1 cellular context compared by ENCODE assay signal in genomic region chr19:405138-405965, GRCh38.
TF ChIP-seq lines count a peak whose summit lies in the region.

No MANE protein-coding gene starts in this region.

TF ChIP-seq in HEK293, 187 proteins besides CTCF, POLR2A, EP300 and RAD21 (continued from another document and continues in another):
- TF ChIP-seq PRDM10 (tag by site-specific recombination; IDR thresholded peaks at IDR 0.05) = no peak
- TF ChIP-seq SP2 (tag by site-specific recombination; IDR thresholded peaks at IDR 0.05) = peak; percentile 23
- no peak for TF ChIP-seq ZNF776 (tag by site-specific recombination; IDR thresholded peaks at IDR 0.05; ENCODE audit: borderline replicate concordance)
- TF ChIP-seq ZNF624 (tag by site-specific recombination; IDR thresholded peaks at IDR 0.05) = no peak
- TF ChIP-seq EGR2 (tag by site-specific recombination; IDR thresholded peaks at IDR 0.05; ENCODE audit: low read depth) = peak; percentile 67
- TF ChIP-seq ZNF302 (tag by site-specific recombination; IDR thresholded peaks at IDR 0.05; ENCODE audit: low read depth) = no peak
- no peak for TF ChIP-seq ZNF664 (tag by site-specific recombination; IDR thresholded peaks at IDR 0.05)
- TF ChIP-seq ELK4 (IDR thresholded peaks at IDR 0.05; ENCODE audit: borderline replicate concordance, low read depth, low read length) = no peak
- peak; percentile 54 for TF ChIP-seq IKZF3 (tag by site-specific recombination; IDR thresholded peaks at IDR 0.05)
- peak; percentile 97 for TF ChIP-seq GLIS1 (tag by site-specific recombination; IDR thresholded peaks at IDR 0.05)
- TF ChIP-seq ZNF701 (tag by site-specific recombination; IDR thresholded peaks at IDR 0.05) = no peak
- no peak for TF ChIP-seq TCF7L2 (IDR thresholded peaks at IDR 0.05; ENCODE audit: borderline replicate concordance, low read depth, low read length)
- no peak for TF ChIP-seq ZNF707 (tag by site-specific recombination; IDR thresholded peaks at IDR 0.05)
- peak; percentile 65 for TF ChIP-seq KLF1 (tag by site-specific recombination; IDR thresholded peaks at IDR 0.05)
- no peak for TF ChIP-seq ZNF175 (tag by site-specific recombination; IDR thresholded peaks at IDR 0.05)
- TF ChIP-seq ZFP69B (tag by site-specific recombination; IDR thresholded peaks at IDR 0.05) = no peak
- no peak for TF ChIP-seq SALL2 (tag by site-specific recombination; IDR thresholded peaks at IDR 0.05; ENCODE audit: borderline replicate concordance)
- TF ChIP-seq ZIC2 (tag by site-specific recombination; IDR thresholded peaks at IDR 0.05) = peak; percentile 82
- TF ChIP-seq ZNF138 (tag by site-specific recombination; IDR thresholded peaks at IDR 0.05; ENCODE audit: borderline replicate concordance) = no peak
- TF ChIP-seq, protein P1, sequence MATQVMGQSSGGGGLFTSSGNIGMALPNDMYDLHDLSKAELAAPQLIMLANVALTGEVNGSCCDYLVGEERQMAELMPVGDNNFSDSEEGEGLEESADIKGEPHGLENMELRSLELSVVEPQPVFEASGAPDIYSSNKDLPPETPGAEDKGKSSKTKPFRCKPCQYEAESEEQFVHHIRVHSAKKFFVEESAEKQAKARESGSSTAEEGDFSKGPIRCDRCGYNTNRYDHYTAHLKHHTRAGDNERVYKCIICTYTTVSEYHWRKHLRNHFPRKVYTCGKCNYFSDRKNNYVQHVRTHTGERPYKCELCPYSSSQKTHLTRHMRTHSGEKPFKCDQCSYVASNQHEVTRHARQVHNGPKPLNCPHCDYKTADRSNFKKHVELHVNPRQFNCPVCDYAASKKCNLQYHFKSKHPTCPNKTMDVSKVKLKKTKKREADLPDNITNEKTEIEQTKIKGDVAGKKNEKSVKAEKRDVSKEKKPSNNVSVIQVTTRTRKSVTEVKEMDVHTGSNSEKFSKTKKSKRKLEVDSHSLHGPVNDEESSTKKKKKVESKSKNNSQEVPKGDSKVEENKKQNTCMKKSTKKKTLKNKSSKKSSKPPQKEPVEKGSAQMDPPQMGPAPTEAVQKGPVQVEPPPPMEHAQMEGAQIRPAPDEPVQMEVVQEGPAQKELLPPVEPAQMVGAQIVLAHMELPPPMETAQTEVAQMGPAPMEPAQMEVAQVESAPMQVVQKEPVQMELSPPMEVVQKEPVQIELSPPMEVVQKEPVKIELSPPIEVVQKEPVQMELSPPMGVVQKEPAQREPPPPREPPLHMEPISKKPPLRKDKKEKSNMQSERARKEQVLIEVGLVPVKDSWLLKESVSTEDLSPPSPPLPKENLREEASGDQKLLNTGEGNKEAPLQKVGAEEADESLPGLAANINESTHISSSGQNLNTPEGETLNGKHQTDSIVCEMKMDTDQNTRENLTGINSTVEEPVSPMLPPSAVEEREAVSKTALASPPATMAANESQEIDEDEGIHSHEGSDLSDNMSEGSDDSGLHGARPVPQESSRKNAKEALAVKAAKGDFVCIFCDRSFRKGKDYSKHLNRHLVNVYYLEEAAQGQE (tag by site-specific recombination; IDR thresholded peaks at IDR 0.05) = no peak
- TF ChIP-seq SCRT2 (tag by site-specific recombination; IDR thresholded peaks at IDR 0.05) = no peak
- TF ChIP-seq ZNF274 (IDR thresholded peaks at IDR 0.05; ENCODE audit: low read length) = no peak
- no peak for TF ChIP-seq ZNF274 (tag by site-specific recombination; IDR thresholded peaks at IDR 0.05; ENCODE audit: borderline replicate concordance)
- 0 out of 2 replicates have a peak, but pooled peaks have one; percentile 20 for TF ChIP-seq ZNF398 (tag by site-specific recombination; IDR thresholded peaks at IDR 0.05)
- TF ChIP-seq ZNF530 (tag by site-specific recombination; IDR thresholded peaks at IDR 0.05; ENCODE audit: low read depth) = no peak
- no peak for TF ChIP-seq ZNF391 (tag by site-specific recombination; IDR thresholded peaks at IDR 0.05; ENCODE audit: borderline replicate concordance, low read depth)
- TF ChIP-seq ZNF433 (tag by site-specific recombination; IDR thresholded peaks at IDR 0.05; ENCODE audit: low read depth) = no peak
- TF ChIP-seq ZFHX2 (tag by site-specific recombination; conservative IDR thresholded peaks at IDR 0.05) = peak; percentile 78
- TF ChIP-seq ZBTB8A (tag by site-specific recombination; IDR thresholded peaks at IDR 0.05) = peak; percentile 80
- TF ChIP-seq ZNF660 (tag by site-specific recombination; IDR thresholded peaks at IDR 0.05) = no peak
- no peak for TF ChIP-seq ZNF223 (tag by site-specific recombination; IDR thresholded peaks at IDR 0.05)
- no peak for TF ChIP-seq ZFP37 (tag by site-specific recombination; IDR thresholded peaks at IDR 0.05)
- no peak for TF ChIP-seq KLF9 (tag by site-specific recombination; IDR thresholded peaks at IDR 0.05; ENCODE audit: low read depth)
- no peak for TF ChIP-seq ZNF26 (tag by site-specific recombination; IDR thresholded peaks at IDR 0.05)
- TF ChIP-seq ZNF600 (tag by site-specific recombination; IDR thresholded peaks at IDR 0.05) = peak; percentile 59
- TF ChIP-seq ZNF23 (tag by site-specific recombination; IDR thresholded peaks at IDR 0.05; ENCODE audit: borderline replicate concordance) = no peak
- TF ChIP-seq INSM2 (tag by site-specific recombination; IDR thresholded peaks at IDR 0.05) = no peak
- TF ChIP-seq HOXD13 (CRISPR knock-in tag; IDR thresholded peaks at IDR 0.05; ENCODE audit: borderline replicate concordance) = no peak
- 0 out of 2 replicates have a peak, but pooled peaks have one; percentile 16 for TF ChIP-seq ZNF366 (tag by site-specific recombination; conservative IDR thresholded peaks at IDR 0.05)
- TF ChIP-seq OVOL3 (tag by site-specific recombination; IDR thresholded peaks at IDR 0.05) = no peak
- TF ChIP-seq, protein P2, sequence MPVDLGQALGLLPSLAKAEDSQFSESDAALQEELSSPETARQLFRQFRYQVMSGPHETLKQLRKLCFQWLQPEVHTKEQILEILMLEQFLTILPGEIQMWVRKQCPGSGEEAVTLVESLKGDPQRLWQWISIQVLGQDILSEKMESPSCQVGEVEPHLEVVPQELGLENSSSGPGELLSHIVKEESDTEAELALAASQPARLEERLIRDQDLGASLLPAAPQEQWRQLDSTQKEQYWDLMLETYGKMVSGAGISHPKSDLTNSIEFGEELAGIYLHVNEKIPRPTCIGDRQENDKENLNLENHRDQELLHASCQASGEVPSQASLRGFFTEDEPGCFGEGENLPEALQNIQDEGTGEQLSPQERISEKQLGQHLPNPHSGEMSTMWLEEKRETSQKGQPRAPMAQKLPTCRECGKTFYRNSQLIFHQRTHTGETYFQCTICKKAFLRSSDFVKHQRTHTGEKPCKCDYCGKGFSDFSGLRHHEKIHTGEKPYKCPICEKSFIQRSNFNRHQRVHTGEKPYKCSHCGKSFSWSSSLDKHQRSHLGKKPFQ (tag by site-specific recombination; IDR thresholded peaks at IDR 0.05) = no peak
- no peak for TF ChIP-seq ZNF202 (tag by site-specific recombination; IDR thresholded peaks at IDR 0.05; ENCODE audit: borderline replicate concordance)
- TF ChIP-seq ZNF335 (tag by site-specific recombination; conservative IDR thresholded peaks at IDR 0.05) = 0 out of 2 replicates have a peak, but pooled peaks have one; percentile 25
- no peak for TF ChIP-seq ZNF404 (tag by site-specific recombination; IDR thresholded peaks at IDR 0.05)
- TF ChIP-seq ZNF341 (tag by site-specific recombination; IDR thresholded peaks at IDR 0.05; ENCODE audit: low read depth) = peak; percentile 83
- TF ChIP-seq ZNF354C (tag by site-specific recombination; IDR thresholded peaks at IDR 0.05; ENCODE audit: borderline replicate concordance, low read depth) = no peak
- TF ChIP-seq ZNF112 (tag by site-specific recombination; IDR thresholded peaks at IDR 0.05) = no peak
- no peak for TF ChIP-seq TSHZ1 (tag by site-specific recombination; IDR thresholded peaks at IDR 0.05; ENCODE audit: borderline replicate concordance)
